ENCODE assay signal across 11 cellular contexts in genomic region chr1:185787238-185787637, GRCh38. TPM values are rescaled to one million over a fixed set of nuclear protein-coding genes. Genes with fewer than 3 reads are reported as not detected.
"Had no signal": no experiment of that assay in that cellular context is flagged by ENCODE, and none has a peak within 500 bp of the region (broad histone marks: within the 10 kb centered on the region; RNA-seq: fewer than 3 reads in every experiment).

No MANE protein-coding gene starts in this region.

- DNase-seq: activated CD4-positive, alpha-beta T cell treated with anti-CD3 and anti-CD28 coated beads, Interleukin-2, amount 10 ng/mL, durations not matched to agents 24 days and 14 days; activated CD4-positive, CD25-positive, alpha-beta regulatory T cell; activated CD8-positive, alpha-beta memory T cell treated with anti-CD3 and anti-CD28 coated beads, Interleukin-2, amount 50 U/mL, for 4 hours; activated CD8-positive, alpha-beta T cell treated with anti-CD3 and anti-CD28 coated beads, Interleukin-2, amount 10 ng/mL, durations not matched to agents 7 days and 5 days; activated gamma-delta T cell; activated T-cell treated with anti-CD3 and anti-CD28 coated beads, Interleukin-2, amount 50 U/mL, for 48 hours; body of pancreas; effector memory CD4-positive, alpha-beta T cell; mesendoderm; thyroid gland had no signal

- H3K27ac ChIP-seq: body of pancreas, gastroesophageal sphincter, thyroid gland had no signal

- H3K36me3 ChIP-seq: gastroesophageal sphincter, thyroid gland had no signal

- H3K4me1 ChIP-seq: body of pancreas had no signal

- H3K27me3 ChIP-seq: body of pancreas, gastroesophageal sphincter, thyroid gland had no signal

- H3K4me3 ChIP-seq: body of pancreas, gastroesophageal sphincter, thyroid gland had no signal

- H3K9me3 ChIP-seq: body of pancreas, gastroesophageal sphincter, thyroid gland had no signal

RNA-seq across cellular contexts. Expression of gene HMCN1, which starts 53.0 kb away (rescaled TPM):
- total RNA-seq: activated CD4-positive, alpha-beta T cell treated with anti-CD3 and anti-CD28 coated beads, Interleukin-2, amount 10 ng/mL, durations not matched to agents 24 days and 14 days had no signal
